Comparison of ENCODE assay signal across 14 cellular contexts in the genomic region with DNA sequence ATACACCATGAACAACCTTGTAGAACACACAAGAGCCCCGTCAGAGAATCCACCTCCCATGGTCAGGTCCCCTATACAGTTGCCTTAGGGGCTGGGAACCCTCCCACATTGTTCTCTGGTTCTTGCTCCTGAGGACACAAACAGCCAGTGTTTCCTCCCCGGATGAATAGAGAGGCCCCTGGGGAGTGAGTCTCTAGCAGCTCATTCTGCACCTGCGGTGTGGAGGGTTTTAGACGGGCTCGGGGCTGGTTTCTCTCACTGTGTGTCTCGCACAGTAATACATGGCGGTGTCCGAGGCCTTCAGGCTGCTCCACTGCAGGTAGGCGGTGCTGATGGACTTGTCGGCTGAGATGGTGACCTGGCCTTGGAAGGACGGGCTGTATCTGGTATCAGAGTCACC.
"Had no signal": no experiment of that assay in that cellular context is flagged by ENCODE, and none has a peak within 500 bp of the region (broad histone marks: within the 10 kb centered on the region; RNA-seq: fewer than 3 reads in every experiment).

No MANE protein-coding gene starts in this region.

- H3K36me3 Mint-ChIP-seq: naive thymus-derived CD4-positive, alpha-beta T cell had no signal

- ATAC-seq: left cardiac atrium; lower lobe of right lung; naive thymus-derived CD4-positive, alpha-beta T cell had no signal

- H3K4me1 ChIP-seq: colonic mucosa, esophagus squamous epithelium, lower lobe of right lung, right atrium auricular region, tibial artery had no signal

- H3K36me3 ChIP-seq: colonic mucosa, esophagus squamous epithelium, lower lobe of right lung, right atrium auricular region, tibial artery had no signal

- H3K4me3 Mint-ChIP-seq: naive thymus-derived CD4-positive, alpha-beta T cell had no signal

- H3K9me3 Mint-ChIP-seq: activated T-helper 2 cell treated with anti-CD3 and anti-CD28 coated beads, Interferon-gamma antibody, Interleukin-2, Interleukin-4, amounts not matched to agents 10 μg/mL and 5 μg/mL and 100 μg/mL, durations not matched to agents 14 hours and 24 hours and 36 hours had no signal

- DNase-seq: activated CD4-positive, alpha-beta T cell treated with anti-CD3 and anti-CD28 coated beads, Interleukin-2, amount 50 U/mL, for 1 hour; activated naive CD4-positive, alpha-beta T cell treated with anti-CD3 and anti-CD28 coated beads, Interleukin-2, amount 50 U/mL, for 16 hours; caudate nucleus; colonic mucosa; esophagus squamous epithelium; foreskin fibroblast; left cardiac atrium; lower lobe of right lung; naive thymus-derived CD4-positive, alpha-beta T cell; posterior cingulate gyrus; tibial artery had no signal

- H3K27ac ChIP-seq: colonic mucosa, esophagus squamous epithelium, lower lobe of right lung, right atrium auricular region, skin epidermis, tibial artery had no signal

- H3K4me3 ChIP-seq: colonic mucosa, esophagus squamous epithelium, lower lobe of right lung, right atrium auricular region, skin epidermis, tibial artery had no signal

- H3K27me3 ChIP-seq: colonic mucosa, right atrium auricular region, tibial artery had no signal

- H3K9me3 ChIP-seq: colonic mucosa, esophagus squamous epithelium, lower lobe of right lung, right atrium auricular region, tibial artery had no signal

- H3K27ac Mint-ChIP-seq: activated T-helper 2 cell treated with anti-CD3 and anti-CD28 coated beads, Interferon-gamma antibody, Interleukin-2, Interleukin-4, amounts not matched to agents 10 μg/mL and 5 μg/mL and 100 μg/mL, durations not matched to agents 14 hours and 24 hours and 36 hours; naive thymus-derived CD4-positive, alpha-beta T cell had no signal

- H3K4me1 Mint-ChIP-seq: naive thymus-derived CD4-positive, alpha-beta T cell had no signal
